19 cellular contexts compared by ENCODE assay signal in the genomic region with DNA sequence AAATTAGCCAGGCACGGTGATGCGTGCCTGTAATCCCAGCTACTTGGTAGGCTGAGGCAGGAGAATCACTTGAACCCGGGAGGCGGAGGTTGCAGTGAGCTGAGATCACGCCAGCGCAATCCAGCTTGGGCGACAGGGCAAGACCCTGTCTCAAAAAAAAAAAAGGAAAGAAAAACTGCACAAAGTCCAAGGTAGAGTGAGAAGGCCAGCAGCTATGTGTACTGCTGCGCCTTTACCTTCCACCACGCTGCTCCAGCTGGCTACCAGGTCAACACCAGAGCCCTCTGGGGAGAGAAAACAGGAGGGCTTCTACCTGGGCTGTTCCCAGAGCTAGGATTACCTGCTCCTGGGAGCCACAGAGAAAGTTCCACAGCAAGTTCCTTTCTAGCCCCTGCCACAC. TPM values are rescaled to one million over a fixed set of nuclear protein-coding genes. Genes with fewer than 3 reads are reported as not detected.
DNase-seq lines count a peak whose midpoint lies in the region; TF ChIP-seq lines count a peak whose summit lies in the region.
"Had no signal": no experiment of that assay in that cellular context is flagged by ENCODE, and none has a peak within 500 bp of the region (broad histone marks: within the 10 kb centered on the region; RNA-seq: fewer than 3 reads in every experiment).

No MANE protein-coding gene starts in this region.

- intact Hi-C loops in transverse colon (cut with DNase I; ENCODE audit: low total_unique reads) = loop anchor here (5.0 to 10.0 kb wide), 2 partner anchors 36 to 54 kb away; no protein-coding TSS in a partner anchor

- TF ChIP-seq EP300 in transverse colon (IDR thresholded peaks at IDR 0.05; ENCODE audit: low read depth) = no peak

- DNase-seq in HL-60 (ENCODE audit: low read depth in 1 of 2, low spot score in 1 of 2) (no peak), adipocyte (ENCODE audit: low read depth) (no peak), osteoblast (ENCODE audit: insufficient read length, low spot score, missing footprints) (no peak), transverse colon (no peak), NCI-H146 treated with DMSO at 0.1 percent for 48 hours (lab: John Stamatoyannopoulos, UW; ENCODE audit: unreplicated experiment) (no peak), NCI-H345 (lab: John Stamatoyannopoulos, UW) (no peak)
- DNase-seq in stimulated activated CD4-positive, alpha-beta T cell treated with anti-CD3 and anti-CD28 coated beads, Interleukin-2, amount 100 ng/mL, for 24 hours = no peak
- DNase-seq: activated CD8-positive, alpha-beta T cell treated with anti-CD3 and anti-CD28 coated beads, Interleukin-2, amount 10 ng/mL, durations not matched to agents 7 days and 5 days; activated T-cell treated with anti-CD3 and anti-CD28 coated beads, Interleukin-2, amount 50 U/mL, for 24 hours; body of pancreas; endodermal cell; glutamatergic neuron; left cardiac atrium; midbrain; NCI-H1930; NCI-H446; nephron progenitor cell; NK-92 treated with Interleukin-12 subunit alpha and Interleukin-12 subunit beta, amount 100 ng/mL, for 24 hours had no signal

- H3K9me3 ChIP-seq in adipocyte (ENCODE audit: control insufficient read depth, low read length) (no peaks in the 10 kb centered on the region), osteoblast (ENCODE audit: low read depth, low read length) (no peaks in the 10 kb centered on the region), transverse colon (no peaks in the 10 kb centered on the region)
- H3K9me3 ChIP-seq: body of pancreas had no signal

- WGBS in transverse colon (ENCODE audit: low coverage in 1 of 2), 2 donors = 95% methylated on average over 9 of the region's 9 CpGs; no CpG with 5 or more reads in 1 of the 2 donors

- H3K36me3 ChIP-seq in adipocyte (ENCODE audit: control insufficient read depth, insufficient read depth, low read length, severe bottlenecking) (no peaks in the 10 kb centered on the region), osteoblast (ENCODE audit: insufficient read depth, low read length) (peaks cover 3% of the 10 kb centered on the region), transverse colon (no peaks in the 10 kb centered on the region)

- H3K27ac ChIP-seq in HL-60 (replicated peaks) (peak overlapping the region; percentile 14), osteoblast (ENCODE audit: low read depth, low read length) (peak overlapping the region; percentile 98), transverse colon (peak overlapping the region; percentile 97 to 100 (median 98))

- H3K4me2 ChIP-seq in osteoblast (ENCODE audit: insufficient read depth, low read length) = peak overlapping the region; percentile 99

- H3K27me3 ChIP-seq in HL-60 (ENCODE audit: insufficient read depth, poor library complexity, severe bottlenecking) = no peaks in the 10 kb centered on the region
- H3K27me3 ChIP-seq in adipocyte (replicated peaks; ENCODE audit: control insufficient read depth, insufficient read depth, low read length) = no peaks in the 10 kb centered on the region
- H3K27me3 ChIP-seq in osteoblast (ENCODE audit: insufficient read depth, low read length) = no peaks in the 10 kb centered on the region
- no peaks in the 10 kb centered on the region for H3K27me3 ChIP-seq in transverse colon
- H3K27me3 ChIP-seq: body of pancreas had no signal

- H3K9ac ChIP-seq in adipocyte (ENCODE audit: low read length) = peak overlapping the region; percentile 34

- peaks cover 41% of the 10 kb centered on the region for H3K4me1 ChIP-seq in adipocyte (ENCODE audit: control insufficient read depth, insufficient read depth, low read length)
- peaks cover 35% of the 10 kb centered on the region for H3K4me1 ChIP-seq in osteoblast (ENCODE audit: insufficient read depth, low read length)
- peaks cover 25 to 70% (median 46%) of the 10 kb centered on the region in 4 donors for H3K4me1 ChIP-seq in transverse colon

- TF ChIP-seq CTCF in HL-60 (IDR thresholded peaks at IDR 0.05; ENCODE audit: insufficient read depth, low read length) (no peak), osteoblast (IDR thresholded peaks at IDR 0.05; ENCODE audit: extremely low read depth, low read depth, low read length) (no peak), transverse colon (IDR thresholded peaks at IDR 0.05) (no peak)

- TF ChIP-seq POLR2A in transverse colon (IDR thresholded peaks at IDR 0.05) = no peak

- peaks cover 54% of the 10 kb centered on the region for H4K20me1 ChIP-seq in osteoblast (ENCODE audit: insufficient read depth, low read length)

- H3K4me3 ChIP-seq in HL-60 (replicated peaks; ENCODE audit: insufficient read depth, low read length) = no peak overlapping the region
- H3K4me3 ChIP-seq in adipocyte (ENCODE audit: low read length) = no peak overlapping the region
- no peak overlapping the region for H3K4me3 ChIP-seq in osteoblast (ENCODE audit: insufficient read depth, low read length)
- no peak overlapping the region for H3K4me3 ChIP-seq in transverse colon
- H3K4me3 ChIP-seq: body of pancreas, K562 had no signal

- no peak overlapping the region for H2AFZ ChIP-seq in osteoblast (ENCODE audit: low read length)

- H3K79me2 ChIP-seq in osteoblast (ENCODE audit: insufficient read depth, low read length) = peaks cover 80% of the 10 kb centered on the region

- in situ Hi-C loops in transverse colon (cut with MboI; ENCODE audit: low pct_ligation_motif_present in 1 of 4, low pct_unique_long_range_greater_than_20kb in 1 of 4, low sequenced_read_pairs in 3 of 4) = no loop called here

RNA-seq across cellular contexts. Expression of a gene that starts 3.2 kb away (rescaled TPM):
- total RNA-seq in osteoblast = 17.1 and 18.5 TPM in 2 replicates
- total RNA-seq in transverse colon = 10 to 100 TPM; 16.2 to 72.2 (median 18.0) TPM

RNA-seq across cellular contexts. Expression of a gene that starts 24.7 kb away (rescaled TPM):
- total RNA-seq in osteoblast = 253 and 288 TPM in 2 replicates
- 100 to 1,000 TPM; 267 to 318 (median 275) TPM for total RNA-seq in transverse colon

RNA-seq across cellular contexts. Expression of a gene that starts 39.0 kb away (rescaled TPM):
- 92.8 and 104 TPM in 2 replicates for total RNA-seq in osteoblast
- 100 to 1,000 TPM in 2 of 4 donors, 10 to 100 TPM in 2; 62.1 to 195 (median 98.0) TPM for total RNA-seq in transverse colon

RNA-seq across cellular contexts. Expression of a gene that starts 53.0 kb away (rescaled TPM):
- total RNA-seq in osteoblast (554 and 556 TPM in 2 replicates), transverse colon (100 to 1,000 TPM; 421 to 735 (median 566) TPM)

Comparison
In these comparisons a context has a peak if more than half of its experiments do, and no peak if none do; other contexts are left out.
1. H3K27ac ChIP-seq: peak in every context shown above with its lines; median percentile 98 in osteoblast; 98 in transverse colon; 14 in HL-60.